Comparison of ENCODE assay signal across 1 cellular context in the genomic region with DNA sequence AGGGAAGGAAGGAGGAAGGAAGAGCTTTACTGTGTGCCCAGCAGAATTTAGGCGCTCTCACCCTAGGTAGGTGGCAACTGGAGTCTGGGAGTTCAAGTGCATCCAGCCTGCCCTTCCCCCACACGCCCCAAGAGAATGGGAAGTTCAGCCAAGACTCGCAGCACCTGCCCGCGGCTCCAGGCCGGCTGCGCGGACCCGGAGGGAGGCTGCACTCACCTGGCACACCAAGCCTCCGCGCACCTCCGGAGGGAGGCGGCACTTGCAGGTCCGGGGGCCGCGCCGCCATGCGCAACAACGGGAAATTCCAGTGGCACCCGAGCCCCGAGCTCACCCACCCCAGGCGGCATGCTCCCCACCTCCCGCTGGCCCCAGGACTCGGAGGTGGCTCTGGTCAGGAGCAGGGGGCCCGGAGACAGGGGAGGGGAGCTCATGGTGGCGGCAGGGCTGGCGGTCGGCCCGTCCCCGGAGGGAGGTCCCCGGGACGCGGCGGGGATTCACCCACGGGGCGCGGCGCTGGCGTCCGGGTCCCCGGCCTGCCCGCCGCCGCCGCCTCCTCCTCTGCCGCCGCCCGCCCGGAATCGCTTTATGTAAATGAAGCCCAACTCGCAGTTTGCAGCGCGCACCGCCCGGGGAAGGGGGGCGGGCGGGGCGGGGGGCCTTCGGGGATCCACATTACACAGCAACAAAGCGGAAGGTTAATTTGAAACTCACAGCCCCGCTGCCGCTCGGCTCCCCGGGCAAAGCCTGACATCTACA.
TF ChIP-seq lines count a peak whose summit lies in the region.

A gene with protein sequence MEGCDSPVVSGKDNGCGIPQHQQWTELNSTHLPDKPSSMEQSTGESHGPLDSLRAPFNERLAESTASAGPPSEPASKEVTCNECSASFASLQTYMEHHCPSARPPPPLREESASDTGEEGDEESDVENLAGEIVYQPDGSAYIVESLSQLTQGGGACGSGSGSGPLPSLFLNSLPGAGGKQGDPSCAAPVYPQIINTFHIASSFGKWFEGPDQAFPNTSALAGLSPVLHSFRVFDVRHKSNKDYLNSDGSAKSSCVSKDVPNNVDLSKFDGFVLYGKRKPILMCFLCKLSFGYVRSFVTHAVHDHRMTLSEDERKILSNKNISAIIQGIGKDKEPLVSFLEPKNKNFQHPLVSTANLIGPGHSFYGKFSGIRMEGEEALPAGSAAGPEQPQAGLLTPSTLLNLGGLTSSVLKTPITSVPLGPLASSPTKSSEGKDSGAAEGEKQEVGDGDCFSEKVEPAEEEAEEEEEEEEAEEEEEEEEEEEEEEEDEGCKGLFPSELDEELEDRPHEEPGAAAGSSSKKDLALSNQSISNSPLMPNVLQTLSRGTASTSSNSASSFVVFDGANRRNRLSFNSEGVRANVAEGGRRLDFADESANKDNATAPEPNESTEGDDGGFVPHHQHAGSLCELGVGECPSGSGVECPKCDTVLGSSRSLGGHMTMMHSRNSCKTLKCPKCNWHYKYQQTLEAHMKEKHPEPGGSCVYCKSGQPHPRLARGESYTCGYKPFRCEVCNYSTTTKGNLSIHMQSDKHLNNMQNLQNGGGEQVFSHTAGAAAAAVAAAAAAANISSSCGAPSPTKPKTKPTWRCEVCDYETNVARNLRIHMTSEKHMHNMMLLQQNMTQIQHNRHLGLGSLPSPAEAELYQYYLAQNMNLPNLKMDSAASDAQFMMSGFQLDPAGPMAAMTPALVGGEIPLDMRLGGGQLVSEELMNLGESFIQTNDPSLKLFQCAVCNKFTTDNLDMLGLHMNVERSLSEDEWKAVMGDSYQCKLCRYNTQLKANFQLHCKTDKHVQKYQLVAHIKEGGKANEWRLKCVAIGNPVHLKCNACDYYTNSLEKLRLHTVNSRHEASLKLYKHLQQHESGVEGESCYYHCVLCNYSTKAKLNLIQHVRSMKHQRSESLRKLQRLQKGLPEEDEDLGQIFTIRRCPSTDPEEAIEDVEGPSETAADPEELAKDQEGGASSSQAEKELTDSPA (N-terminal part only) (minus strand): TSS at position 593 of the 756 bp plus-strand sequence. CDS start 87,983 bp downstream, outside the sequence.

TF ChIP-seq in HepG2, 621 proteins besides CTCF, POLR2A, EP300 and RAD21 (continued from another document and continues in another):
- TF ChIP-seq, protein P1, sequence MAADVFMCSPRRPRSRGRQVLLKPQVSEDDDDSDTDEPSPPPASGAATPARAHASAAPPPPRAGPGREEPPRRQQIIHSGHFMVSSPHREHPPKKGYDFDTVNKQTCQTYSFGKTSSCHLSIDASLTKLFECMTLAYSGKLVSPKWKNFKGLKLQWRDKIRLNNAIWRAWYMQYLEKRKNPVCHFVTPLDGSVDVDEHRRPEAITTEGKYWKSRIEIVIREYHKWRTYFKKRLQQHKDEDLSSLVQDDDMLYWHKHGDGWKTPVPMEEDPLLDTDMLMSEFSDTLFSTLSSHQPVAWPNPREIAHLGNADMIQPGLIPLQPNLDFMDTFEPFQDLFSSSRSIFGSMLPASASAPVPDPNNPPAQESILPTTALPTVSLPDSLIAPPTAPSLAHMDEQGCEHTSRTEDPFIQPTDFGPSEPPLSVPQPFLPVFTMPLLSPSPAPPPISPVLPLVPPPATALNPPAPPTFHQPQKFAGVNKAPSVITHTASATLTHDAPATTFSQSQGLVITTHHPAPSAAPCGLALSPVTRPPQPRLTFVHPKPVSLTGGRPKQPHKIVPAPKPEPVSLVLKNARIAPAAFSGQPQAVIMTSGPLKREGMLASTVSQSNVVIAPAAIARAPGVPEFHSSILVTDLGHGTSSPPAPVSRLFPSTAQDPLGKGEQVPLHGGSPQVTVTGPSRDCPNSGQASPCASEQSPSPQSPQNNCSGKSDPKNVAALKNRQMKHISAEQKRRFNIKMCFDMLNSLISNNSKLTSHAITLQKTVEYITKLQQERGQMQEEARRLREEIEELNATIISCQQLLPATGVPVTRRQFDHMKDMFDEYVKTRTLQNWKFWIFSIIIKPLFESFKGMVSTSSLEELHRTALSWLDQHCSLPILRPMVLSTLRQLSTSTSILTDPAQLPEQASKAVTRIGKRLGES (CRISPR knock-in tag; IDR thresholded peaks at IDR 0.05; ENCODE audit: borderline replicate concordance) = no peak
- TF ChIP-seq ZBTB8A (CRISPR knock-in tag; IDR thresholded peaks at IDR 0.05; ENCODE audit: borderline replicate concordance, low read depth) (no peak), ZSCAN20 (CRISPR knock-in tag; IDR thresholded peaks at IDR 0.05; ENCODE audit: borderline replicate concordance) (no peak), ZNF121 (CRISPR knock-in tag; IDR thresholded peaks at IDR 0.05) (no peak), ZNF652 (CRISPR knock-in tag; IDR thresholded peaks at IDR 0.05; ENCODE audit: borderline replicate concordance, low read depth) (no peak), DMAP1 (CRISPR knock-in tag; IDR thresholded peaks at IDR 0.05) (0 out of 2 replicates have a peak, but pooled peaks have one; percentile 24), RFXAP (CRISPR knock-in tag; IDR thresholded peaks at IDR 0.05; ENCODE audit: borderline replicate concordance) (no peak), KLF15 (CRISPR knock-in tag; IDR thresholded peaks at IDR 0.05; ENCODE audit: borderline replicate concordance) (no peak), TRIM24 (CRISPR knock-in tag; IDR thresholded peaks at IDR 0.05) (no peak), ZNF850 (CRISPR knock-in tag; conservative IDR thresholded peaks at IDR 0.05) (peak; percentile 83), ZNF350 (CRISPR knock-in tag; IDR thresholded peaks at IDR 0.05; ENCODE audit: borderline replicate concordance, low read depth) (peak; percentile 85; the same call in 1 of the 2 replicates), ZC3H4 (CRISPR knock-in tag; IDR thresholded peaks at IDR 0.05; ENCODE audit: borderline replicate concordance) (peak; percentile 77; the same call in 1 of the 2 replicates), ZNF264 (CRISPR knock-in tag; IDR thresholded peaks at IDR 0.05) (no peak), ZNF24 (IDR thresholded peaks at IDR 0.05) (no peak; the same call in 1 of the 2 replicates), HIVEP1 (CRISPR knock-in tag; IDR thresholded peaks at IDR 0.05) (no peak), ZNF253 (CRISPR knock-in tag; IDR thresholded peaks at IDR 0.05; ENCODE audit: borderline replicate concordance) (no peak), ZNF670 (CRISPR knock-in tag; IDR thresholded peaks at IDR 0.05; ENCODE audit: borderline replicate concordance) (no peak), CEBPG (CRISPR knock-in tag; IDR thresholded peaks at IDR 0.05) (no peak), ZNF790 (CRISPR knock-in tag; IDR thresholded peaks at IDR 0.05; ENCODE audit: borderline replicate concordance) (no peak; the same call in 1 of the 2 replicates), NCOA5 (CRISPR knock-in tag; IDR thresholded peaks at IDR 0.05) (no peak), ZSCAN21 (CRISPR knock-in tag; IDR thresholded peaks at IDR 0.05; ENCODE audit: borderline replicate concordance) (peak; percentile 52; the same call in 1 of the 2 replicates), ZMYM2 (CRISPR knock-in tag; IDR thresholded peaks at IDR 0.05) (no peak)
- TF ChIP-seq, protein P2, sequence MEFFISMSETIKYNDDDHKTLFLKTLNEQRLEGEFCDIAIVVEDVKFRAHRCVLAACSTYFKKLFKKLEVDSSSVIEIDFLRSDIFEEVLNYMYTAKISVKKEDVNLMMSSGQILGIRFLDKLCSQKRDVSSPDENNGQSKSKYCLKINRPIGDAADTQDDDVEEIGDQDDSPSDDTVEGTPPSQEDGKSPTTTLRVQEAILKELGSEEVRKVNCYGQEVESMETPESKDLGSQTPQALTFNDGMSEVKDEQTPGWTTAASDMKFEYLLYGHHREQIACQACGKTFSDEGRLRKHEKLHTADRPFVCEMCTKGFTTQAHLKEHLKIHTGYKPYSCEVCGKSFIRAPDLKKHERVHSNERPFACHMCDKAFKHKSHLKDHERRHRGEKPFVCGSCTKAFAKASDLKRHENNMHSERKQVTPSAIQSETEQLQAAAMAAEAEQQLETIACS (CRISPR knock-in tag; IDR thresholded peaks at IDR 0.05) = no peak
- TF ChIP-seq, protein P3, sequence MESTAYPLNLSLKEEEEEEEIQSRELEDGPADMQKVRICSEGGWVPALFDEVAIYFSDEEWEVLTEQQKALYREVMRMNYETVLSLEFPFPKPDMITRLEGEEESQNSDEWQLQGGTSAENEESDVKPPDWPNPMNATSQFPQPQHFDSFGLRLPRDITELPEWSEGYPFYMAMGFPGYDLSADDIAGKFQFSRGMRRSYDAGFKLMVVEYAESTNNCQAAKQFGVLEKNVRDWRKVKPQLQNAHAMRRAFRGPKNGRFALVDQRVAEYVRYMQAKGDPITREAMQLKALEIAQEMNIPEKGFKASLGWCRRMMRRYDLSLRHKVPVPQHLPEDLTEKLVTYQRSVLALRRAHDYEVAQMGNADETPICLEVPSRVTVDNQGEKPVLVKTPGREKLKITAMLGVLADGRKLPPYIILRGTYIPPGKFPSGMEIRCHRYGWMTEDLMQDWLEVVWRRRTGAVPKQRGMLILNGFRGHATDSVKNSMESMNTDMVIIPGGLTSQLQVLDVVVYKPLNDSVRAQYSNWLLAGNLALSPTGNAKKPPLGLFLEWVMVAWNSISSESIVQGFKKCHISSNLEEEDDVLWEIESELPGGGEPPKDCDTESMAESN (CRISPR knock-in tag; conservative IDR thresholded peaks at IDR 0.05) = peak; percentile 60; the same call in 1 of the 2 replicates
- TF ChIP-seq, protein P4, sequence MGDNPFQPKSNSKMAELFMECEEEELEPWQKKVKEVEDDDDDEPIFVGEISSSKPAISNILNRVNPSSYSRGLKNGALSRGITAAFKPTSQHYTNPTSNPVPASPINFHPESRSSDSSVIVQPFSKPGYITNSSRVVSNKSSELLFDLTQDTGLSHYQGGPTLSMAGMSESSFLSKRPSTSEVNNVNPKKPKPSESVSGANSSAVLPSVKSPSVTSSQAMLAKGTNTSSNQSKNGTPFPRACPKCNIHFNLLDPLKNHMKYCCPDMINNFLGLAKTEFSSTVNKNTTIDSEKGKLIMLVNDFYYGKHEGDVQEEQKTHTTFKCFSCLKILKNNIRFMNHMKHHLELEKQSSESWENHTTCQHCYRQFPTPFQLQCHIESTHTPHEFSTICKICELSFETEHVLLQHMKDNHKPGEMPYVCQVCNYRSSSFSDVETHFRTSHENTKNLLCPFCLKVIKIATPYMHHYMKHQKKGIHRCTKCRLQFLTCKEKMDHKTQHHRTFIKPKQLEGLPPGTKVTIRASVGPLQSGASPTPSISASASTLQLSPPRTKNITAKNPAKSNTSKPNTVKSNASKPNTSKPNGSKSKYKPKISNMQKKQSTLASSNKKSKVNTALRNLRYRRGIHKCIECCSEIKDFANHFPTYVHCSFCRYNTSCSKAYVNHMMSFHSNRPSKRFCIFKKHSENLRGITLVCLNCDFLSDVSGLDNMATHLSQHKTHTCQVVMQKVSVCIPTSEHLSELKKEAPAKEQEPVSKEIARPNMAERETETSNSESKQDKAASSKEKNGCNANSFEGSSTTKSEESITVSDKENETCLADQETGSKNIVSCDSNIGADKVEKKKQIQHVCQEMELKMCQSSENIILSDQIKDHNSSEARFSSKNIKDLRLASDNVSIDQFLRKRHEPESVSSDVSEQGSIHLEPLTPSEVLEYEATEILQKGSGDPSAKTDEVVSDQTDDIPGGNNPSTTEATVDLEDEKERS (CRISPR knock-in tag; IDR thresholded peaks at IDR 0.05) = 0 out of 2 replicates have a peak, but pooled peaks have one; percentile 22
- TF ChIP-seq, protein P5, sequence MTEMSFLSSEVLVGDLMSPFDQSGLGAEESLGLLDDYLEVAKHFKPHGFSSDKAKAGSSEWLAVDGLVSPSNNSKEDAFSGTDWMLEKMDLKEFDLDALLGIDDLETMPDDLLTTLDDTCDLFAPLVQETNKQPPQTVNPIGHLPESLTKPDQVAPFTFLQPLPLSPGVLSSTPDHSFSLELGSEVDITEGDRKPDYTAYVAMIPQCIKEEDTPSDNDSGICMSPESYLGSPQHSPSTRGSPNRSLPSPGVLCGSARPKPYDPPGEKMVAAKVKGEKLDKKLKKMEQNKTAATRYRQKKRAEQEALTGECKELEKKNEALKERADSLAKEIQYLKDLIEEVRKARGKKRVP (CRISPR knock-in tag; IDR thresholded peaks at IDR 0.05) = no peak
- TF ChIP-seq, protein P6, sequence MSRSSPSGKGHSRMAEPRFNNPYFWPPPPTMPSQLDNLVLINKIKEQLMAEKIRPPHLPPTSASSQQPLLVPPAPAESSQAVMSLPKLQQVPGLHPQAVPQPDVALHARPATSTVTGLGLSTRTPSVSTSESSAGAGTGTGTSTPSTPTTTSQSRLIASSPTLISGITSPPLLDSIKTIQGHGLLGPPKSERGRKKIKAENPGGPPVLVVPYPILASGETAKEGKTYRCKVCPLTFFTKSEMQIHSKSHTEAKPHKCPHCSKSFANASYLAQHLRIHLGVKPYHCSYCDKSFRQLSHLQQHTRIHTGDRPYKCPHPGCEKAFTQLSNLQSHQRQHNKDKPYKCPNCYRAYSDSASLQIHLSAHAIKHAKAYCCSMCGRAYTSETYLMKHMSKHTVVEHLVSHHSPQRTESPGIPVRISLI (CRISPR knock-in tag; IDR thresholded peaks at IDR 0.05; ENCODE audit: borderline replicate concordance) = peak; percentile 44; the same call in 1 of the 2 replicates
- TF ChIP-seq, protein P7, sequence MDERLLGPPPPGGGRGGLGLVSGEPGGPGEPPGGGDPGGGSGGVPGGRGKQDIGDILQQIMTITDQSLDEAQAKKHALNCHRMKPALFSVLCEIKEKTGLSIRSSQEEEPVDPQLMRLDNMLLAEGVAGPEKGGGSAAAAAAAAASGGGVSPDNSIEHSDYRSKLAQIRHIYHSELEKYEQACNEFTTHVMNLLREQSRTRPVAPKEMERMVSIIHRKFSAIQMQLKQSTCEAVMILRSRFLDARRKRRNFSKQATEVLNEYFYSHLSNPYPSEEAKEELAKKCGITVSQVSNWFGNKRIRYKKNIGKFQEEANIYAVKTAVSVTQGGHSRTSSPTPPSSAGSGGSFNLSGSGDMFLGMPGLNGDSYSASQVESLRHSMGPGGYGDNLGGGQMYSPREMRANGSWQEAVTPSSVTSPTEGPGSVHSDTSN (CRISPR knock-in tag; IDR thresholded peaks at IDR 0.05) = no peak
- TF ChIP-seq, protein P8, sequence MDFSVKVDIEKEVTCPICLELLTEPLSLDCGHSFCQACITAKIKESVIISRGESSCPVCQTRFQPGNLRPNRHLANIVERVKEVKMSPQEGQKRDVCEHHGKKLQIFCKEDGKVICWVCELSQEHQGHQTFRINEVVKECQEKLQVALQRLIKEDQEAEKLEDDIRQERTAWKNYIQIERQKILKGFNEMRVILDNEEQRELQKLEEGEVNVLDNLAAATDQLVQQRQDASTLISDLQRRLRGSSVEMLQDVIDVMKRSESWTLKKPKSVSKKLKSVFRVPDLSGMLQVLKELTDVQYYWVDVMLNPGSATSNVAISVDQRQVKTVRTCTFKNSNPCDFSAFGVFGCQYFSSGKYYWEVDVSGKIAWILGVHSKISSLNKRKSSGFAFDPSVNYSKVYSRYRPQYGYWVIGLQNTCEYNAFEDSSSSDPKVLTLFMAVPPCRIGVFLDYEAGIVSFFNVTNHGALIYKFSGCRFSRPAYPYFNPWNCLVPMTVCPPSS (IDR thresholded peaks at IDR 0.05) = no peak
